Comparison of ENCODE assay signal across 13 cellular contexts in genomic region chr1:109192433-109192832, GRCh38. TPM values are rescaled to one million over a fixed set of nuclear protein-coding genes. Genes with fewer than 3 reads are reported as not detected.
A peak's percentile ranks its signal among the peaks of the same experiment; 100 is the strongest.
DNase-seq lines count a peak whose midpoint lies in the region; ATAC-seq, FAIRE-seq and TF ChIP-seq lines count a peak whose summit lies in the region.
"Had no signal": no experiment of that assay in that cellular context is flagged by ENCODE, and none has a peak within 500 bp of the region (broad histone marks: within the 10 kb centered on the region; RNA-seq: fewer than 3 reads in every experiment).

No MANE protein-coding gene starts in this region.

- 36% methylated on average over 4 of the region's 4 CpGs for WGBS in K562 (ENCODE audit: insufficient coverage, low coverage, missing lambda C conversion rate)

- TF ChIP-seq POLR2A in K562 (conservative IDR thresholded peaks at IDR 0.05): no peak

- H3K4me1 Mint-ChIP-seq in type B pancreatic cell (ENCODE audit: unreplicated experiment) (peaks cover 9% of the 10 kb centered on the region), CD14-positive monocyte (peaks cover 27% of the 10 kb centered on the region)

- 0 out of 3 replicates have a peak, but pooled peaks have one; percentile 6 for ATAC-seq in K562
- ATAC-seq: HCT116 had no signal

- H3K4me1 ChIP-seq in K562 (replicated peaks in 1 of 2; ENCODE audit: control insufficient read depth in 2 of 2, insufficient read depth in 2 of 2, low read length in 2 of 2) (peaks cover 14 to 40% of the 10 kb centered on the region in 2 experiments; a peak in 4 of 5 replicates), osteoblast (ENCODE audit: insufficient read depth, low read length) (peaks cover 2% of the 10 kb centered on the region)

- FAIRE-seq in K562 (lab: Jason Lieb, UNC): no peak

- no peaks in the 10 kb centered on the region for H3K79me2 ChIP-seq in K562 (ENCODE audit: control insufficient read depth, insufficient read depth, low read length)
- H3K79me2 ChIP-seq in osteoblast (ENCODE audit: insufficient read depth, low read length): no peaks in the 10 kb centered on the region

- BruUV-seq in K562 (replicated peaks; lab: Mats Ljungman, UMichigan): no TSS peak

- H3K9me3 ChIP-seq in K562 (replicated peaks; ENCODE audit: control insufficient read depth, insufficient read depth, low read depth, low read length) (no peaks in the 10 kb centered on the region), osteoblast (ENCODE audit: low read depth, low read length) (no peaks in the 10 kb centered on the region)
- H3K9me3 ChIP-seq: BLaER1 treated with 17β-estradiol and CSF1 and Interleukin-3, amounts not matched to agents 10 nM and 100 nM had no signal

- no peaks in the 10 kb centered on the region for H4K20me1 ChIP-seq in K562 (replicated peaks; ENCODE audit: control insufficient read depth, insufficient read depth, low read length)
- no peaks in the 10 kb centered on the region for H4K20me1 ChIP-seq in osteoblast (ENCODE audit: insufficient read depth, low read length)
- H4K20me1 ChIP-seq: BLaER1 treated with 17β-estradiol and CSF1 and Interleukin-3, amounts not matched to agents 10 nM and 100 nM had no signal

- peak overlapping the region; percentile 57 for H3K27ac Mint-ChIP-seq in type B pancreatic cell
- no peak overlapping the region for H3K27ac Mint-ChIP-seq in CD14-positive monocyte
- H3K27ac Mint-ChIP-seq: CD4-positive, alpha-beta T cell had no signal

- H3K9ac ChIP-seq in K562 (ENCODE audit: insufficient read depth in 1 of 2, low read depth in 2 of 2, low read length in 2 of 2): no peak overlapping the region
- H3K9ac ChIP-seq: BLaER1 treated with 17β-estradiol and CSF1 and Interleukin-3, amounts not matched to agents 10 nM and 100 nM had no signal

- H3K9me1 ChIP-seq in K562 (ENCODE audit: control insufficient read depth, insufficient read depth, low read length): peaks cover 4% of the 10 kb centered on the region

- POLR2A ChIA-PET in K562 (lab: Yijun Ruan, JAX): interaction anchor here (0.8 kb wide), 1 partner anchor 22 kb away, joined by 4 read pairs; no protein-coding TSS in a partner anchor

- in situ Hi-C loops in K562 (cut with MboI): no loop called here

- no peak for TF ChIP-seq RAD21 in K562 (CRISPR knock-in tag; conservative IDR thresholded peaks at IDR 0.05 in 1 of 2, IDR thresholded peaks at IDR 0.05 in 1 of 2)

- no peak for DNase-seq in K562 (ENCODE audit: extremely low read depth in 1 of 4, low spot score in 3 of 4)
- peak; percentile 32 for DNase-seq in fibroblast of villous mesenchyme (ENCODE audit: low read depth)
- DNase-seq in type B pancreatic cell (ENCODE audit: extremely low spot score, unreplicated experiment): no peak
- DNase-seq in osteoblast (ENCODE audit: insufficient read length, low spot score, missing footprints): no peak
- no peak for DNase-seq in activated CD4-positive, CD25-positive, alpha-beta regulatory T cell treated with anti-CD3 and anti-CD28 coated beads, Interleukin-2, amount 50 U/mL, for 72 hours
- DNase-seq in CD14-positive monocyte (ENCODE audit: low spot score): no peak
- DNase-seq: ACHN; Calu3; CD4-positive, alpha-beta T cell; DMS 273 treated with DMSO at 0.1 percent for 48 hours had no signal

- H3K4me2 ChIP-seq in K562 (ENCODE audit: insufficient read depth, low read length) (no peak overlapping the region), osteoblast (ENCODE audit: insufficient read depth, low read length) (no peak overlapping the region)

- no peaks in the 10 kb centered on the region for H3K36me3 ChIP-seq in K562 (ENCODE audit: control insufficient read depth, insufficient read depth, low read length)
- no peaks in the 10 kb centered on the region for H3K36me3 ChIP-seq in osteoblast (ENCODE audit: insufficient read depth, low read length)
- H3K36me3 ChIP-seq: BLaER1 treated with 17β-estradiol and CSF1 and Interleukin-3, amounts not matched to agents 10 nM and 100 nM had no signal

- H3K4me3 Mint-ChIP-seq in type B pancreatic cell: no peak overlapping the region
- H3K4me3 Mint-ChIP-seq in CD14-positive monocyte: no peak overlapping the region
- H3K4me3 Mint-ChIP-seq: CD4-positive, alpha-beta T cell had no signal

- H3K36me3 Mint-ChIP-seq in type B pancreatic cell (no peaks in the 10 kb centered on the region), CD14-positive monocyte (no peaks in the 10 kb centered on the region)

- intact Hi-C loops in K562 (cut with micrococcal nuclease) (loop anchor here (5.0 kb wide), 2 partner anchors 60 to 365 kb away; no protein-coding TSS in a partner anchor), CD14-positive monocyte (cut with micrococcal nuclease) (loop anchor here in 1 of 2 donors (10.0 kb wide), 1 partner anchor 168 kb away; no protein-coding TSS in a partner anchor)

- no peaks in the 10 kb centered on the region for H3K9me3 Mint-ChIP-seq in type B pancreatic cell
- peaks cover 0 to 2% (median 0%) of the 10 kb centered on the region in 7 donors for H3K9me3 Mint-ChIP-seq in CD14-positive monocyte
- H3K9me3 Mint-ChIP-seq: CD4-positive, alpha-beta T cell had no signal

- CTCF ChIA-PET in K562 (lab: Yijun Ruan, JAX; ENCODE audit: low intra/inter-chr PET ratio): interaction anchor here (1.1 kb wide), 1 partner anchor 80 kb away, joined by 3 read pairs; a partner anchor contains a TSS

- H2AFZ ChIP-seq in K562 (ENCODE audit: low read depth, low read length): peak overlapping the region; percentile 41; the same call in 1 of the 2 replicates
- no peak overlapping the region for H2AFZ ChIP-seq in osteoblast (ENCODE audit: low read length)

- 0 out of 2 replicates have a peak overlapping the region, but pooled peaks have one; percentile 5 for H3K27ac ChIP-seq in 22Rv1
- H3K27ac ChIP-seq in K562 (ENCODE audit: extremely low read depth, low read depth, low read length): no peak overlapping the region
- no peak overlapping the region for H3K27ac ChIP-seq in osteoblast (ENCODE audit: low read depth, low read length)
- H3K27ac ChIP-seq: BLaER1 treated with 17β-estradiol and CSF1 and Interleukin-3, amounts not matched to agents 10 nM and 100 nM had no signal

- no peak overlapping the region for H3K4me3 ChIP-seq in K562
- no peak overlapping the region for H3K4me3 ChIP-seq in fibroblast of villous mesenchyme (ENCODE audit: low read depth, low read length)
- no peak overlapping the region for H3K4me3 ChIP-seq in osteoblast (ENCODE audit: insufficient read depth, low read length)
- H3K4me3 ChIP-seq: BLaER1 treated with 17β-estradiol and CSF1 and Interleukin-3, amounts not matched to agents 10 nM and 100 nM had no signal

- no peaks in the 10 kb centered on the region for H3K27me3 ChIP-seq in K562 (ENCODE audit: control insufficient read depth in 2 of 2, insufficient read depth in 2 of 2, low read length in 2 of 2)
- no peaks in the 10 kb centered on the region for H3K27me3 ChIP-seq in osteoblast (ENCODE audit: insufficient read depth, low read length)
- H3K27me3 ChIP-seq: BLaER1 treated with 17β-estradiol and CSF1 and Interleukin-3, amounts not matched to agents 10 nM and 100 nM had no signal

- TF ChIP-seq CTCF in 22Rv1 (IDR thresholded peaks at IDR 0.05) (no peak), K562 (IDR thresholded peaks at IDR 0.05 in 2 of 3, conservative IDR thresholded peaks at IDR 0.05 in 1 of 3; ENCODE audit: insufficient read depth in 2 of 3, low read depth in 1 of 3, low read length in 3 of 3) (no peak), fibroblast of villous mesenchyme (IDR thresholded peaks at IDR 0.05; ENCODE audit: insufficient read depth, low read depth, low read length) (no peak), type B pancreatic cell (conservative IDR thresholded peaks at IDR 0.05) (no peak), osteoblast (IDR thresholded peaks at IDR 0.05; ENCODE audit: extremely low read depth, low read depth, low read length) (no peak), CD14-positive monocyte (IDR thresholded peaks at IDR 0.05) (no peak)

- H3K27me3 Mint-ChIP-seq in type B pancreatic cell (no peaks in the 10 kb centered on the region), CD14-positive monocyte (ENCODE audit: low read depth in 3 of 3) (peaks cover 15 to 20% (median 17%) of the 10 kb centered on the region in 3 donors)
- H3K27me3 Mint-ChIP-seq: CD4-positive, alpha-beta T cell had no signal

- no peak for TF ChIP-seq EP300 in K562 (IDR thresholded peaks at IDR 0.05; ENCODE audit: low read length)

RNA-seq across cellular contexts. Expression of gene SARS1, which starts 21.3 kb away (rescaled TPM):
- total RNA-seq in K562 (2011; cell fraction: chromatin; rRNA removed; ENCODE audit: low replicate concordance): 340 and 395 TPM in 2 replicates
- total RNA-seq in K562 (2011; cell fraction: nucleolus; rRNA removed): 195 and 209 TPM in 2 replicates
- 265 and 293 TPM in 2 replicates for total RNA-seq in K562 (2011; cell fraction: nucleoplasm; rRNA removed)
- 254 and 257 TPM in 2 replicates for total RNA-seq in K562 (2014; rRNA removed)
- 273 and 284 TPM in 2 replicates for total RNA-seq in K562 (2014; rRNA removed; fragmentation: Illumina TruSeq; extraction: Trizol)
- total RNA-seq in K562 (2015; rRNA removed; fragmentation: Illumina TruSeq; extraction: Trizol): 211 and 221 TPM in 2 replicates
- 232 and 246 TPM in 2 replicates for total RNA-seq in K562 (2021)
- polyA plus RNA-seq in K562 (2011; rRNA removed): 221 and 230 TPM in 2 replicates
- 149 and 217 TPM in 2 replicates for polyA plus RNA-seq in K562 (2011; cell fraction: cytosol; rRNA removed)
- 232 and 336 TPM in 2 replicates for polyA plus RNA-seq in K562 (2011; cell fraction: nucleus; rRNA removed)
- 195 and 518 TPM in 2 replicates for polyA plus RNA-seq in K562 (2012)
- 293 and 317 TPM in 2 replicates for polyA plus RNA-seq in K562 (2014; fragmentation: Illumina TruSeq; extraction: Trizol)
- polyA plus RNA-seq in K562 (2014; fragmentation: Nextera tagmentation; extraction: Ambion mirVana): 100 to 1,000 TPM; 336 to 623 TPM
- 235 and 240 TPM in 2 replicates for polyA plus RNA-seq in K562 (2014; rRNA removed)
- 227 and 242 TPM in 2 replicates for polyA minus RNA-seq in K562 (2011; rRNA and poly(A)+ RNA removed)
- 87.5 and 101 TPM in 2 replicates for polyA minus RNA-seq in K562 (2011; cell fraction: cytosol; rRNA and poly(A)+ RNA removed)
- 92.1 and 168 TPM in 2 replicates for polyA minus RNA-seq in K562 (2011; cell fraction: nucleus; rRNA and poly(A)+ RNA removed)
- 235 and 310 TPM in 2 replicates for total RNA-seq in fibroblast of villous mesenchyme
- 136 and 173 TPM in 2 replicates for total RNA-seq in type B pancreatic cell (ENCODE audit: low replicate concordance)
- total RNA-seq in osteoblast: 361 and 392 TPM in 2 replicates
- polyA plus RNA-seq in CD14-positive monocyte: 100 to 1,000 TPM in 1 of 2 donors, 10 to 100 TPM in 1; 99.1 to 107 TPM

RNA-seq across cellular contexts. Expression of gene CELSR2, which starts 56.9 kb away (rescaled TPM):
- 44.8 and 129 TPM in 2 replicates for total RNA-seq in K562 (2011; cell fraction: chromatin; rRNA removed; ENCODE audit: low replicate concordance)
- total RNA-seq in K562 (2011; cell fraction: nucleolus; rRNA removed): 69.9 and 80.7 TPM in 2 replicates
- total RNA-seq in K562 (2011; cell fraction: nucleoplasm; rRNA removed): 57.7 and 69.2 TPM in 2 replicates
- total RNA-seq in K562 (2014; rRNA removed) (4.1 and 5.9 TPM in 2 replicates), K562 (2014; rRNA removed; fragmentation: Illumina TruSeq; extraction: Trizol) (2.7 and 3.0 TPM in 2 replicates), K562 (2015; rRNA removed; fragmentation: Illumina TruSeq; extraction: Trizol) (4.2 and 5.0 TPM in 2 replicates), K562 (2021) (19.1 and 21.9 TPM in 2 replicates), fibroblast of villous mesenchyme (1.3 TPM in 2 replicates), type B pancreatic cell (ENCODE audit: low replicate concordance) (23.4 and 35.5 TPM in 2 replicates), osteoblast (1.4 and 1.5 TPM in 2 replicates)
- polyA plus RNA-seq in K562 (2011; rRNA removed) (7.2 and 8.2 TPM in 2 replicates), K562 (2014; fragmentation: Illumina TruSeq; extraction: Trizol) (14.1 and 15.3 TPM in 2 replicates), K562 (2014; fragmentation: Nextera tagmentation; extraction: Ambion mirVana) (under 1 TPM; 0.31 to 0.86 TPM), K562 (2014; rRNA removed) (9.0 and 10.2 TPM in 2 replicates), CD14-positive monocyte (under 1 TPM; 0.03 to 0.04 TPM)
- 8.3 and 12.6 TPM in 2 replicates for polyA plus RNA-seq in K562 (2011; cell fraction: cytosol; rRNA removed)
- 38.5 and 63.5 TPM in 2 replicates for polyA plus RNA-seq in K562 (2011; cell fraction: nucleus; rRNA removed)
- polyA plus RNA-seq in K562 (2012): 15.6 and 17.8 TPM in 2 replicates
- 14.3 and 24.2 TPM in 2 replicates for polyA minus RNA-seq in K562 (2011; rRNA and poly(A)+ RNA removed)
- 23.8 and 25.3 TPM in 2 replicates for polyA minus RNA-seq in K562 (2011; cell fraction: cytosol; rRNA and poly(A)+ RNA removed)
- polyA minus RNA-seq in K562 (2011; cell fraction: nucleus; rRNA and poly(A)+ RNA removed): 31.9 and 33.1 TPM in 2 replicates
